1 cellular context compared by ENCODE assay signal in genomic region chr9:122394265-122395242, GRCh38.
TF ChIP-seq lines count a peak whose summit lies in the region.

No MANE protein-coding gene starts in this region.

TF ChIP-seq in WTC11, 78 proteins besides CTCF, POLR2A, EP300 and RAD21 (continued from another document):
- no peak for TF ChIP-seq E2F1 (CRISPR knock-in tag; IDR thresholded peaks at IDR 0.05)
- TF ChIP-seq CBFB (CRISPR knock-in tag; IDR thresholded peaks at IDR 0.05; ENCODE audit: low read depth): no peak
